ENCODE assay signal across 1 cellular context in the genomic region with DNA sequence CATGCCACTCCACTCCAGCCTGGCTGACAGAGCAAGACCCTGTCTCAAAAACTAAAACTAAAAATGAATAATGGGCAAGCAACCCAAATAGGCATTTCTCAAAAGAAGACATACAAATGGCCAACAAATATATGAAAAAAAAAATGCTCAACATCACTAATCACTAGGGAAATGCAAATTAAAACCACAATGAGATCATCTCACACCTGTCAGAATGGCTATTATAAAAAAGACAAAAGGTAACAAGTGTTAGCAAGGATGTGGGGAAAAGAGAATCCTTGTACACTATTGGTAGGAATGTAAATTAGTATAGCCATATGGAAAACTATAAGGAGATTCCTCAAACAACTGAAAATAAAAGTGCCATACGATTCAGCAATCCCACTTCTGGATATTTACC.
TF ChIP-seq lines count a peak whose summit lies in the region.

No MANE protein-coding gene starts in this region.

TF ChIP-seq in GM12878, 131 proteins besides CTCF, POLR2A, EP300 and RAD21:
- TF ChIP-seq IRF4 (IDR thresholded peaks at IDR 0.05; ENCODE audit: low read depth, low read length) (no peak), ZBED1 (IDR thresholded peaks at IDR 0.05; ENCODE audit: borderline replicate concordance) (no peak), MEF2B (IDR thresholded peaks at IDR 0.05; ENCODE audit: partially characterized antibody, poor library complexity, severe bottlenecking) (peak; percentile 64), NR2C1 (IDR thresholded peaks at IDR 0.05) (no peak), SP1 (IDR thresholded peaks at IDR 0.05; ENCODE audit: low read depth, low read length) (no peak), ATF7 (IDR thresholded peaks at IDR 0.05; ENCODE audit: low read depth) (peak; percentile 92), IKZF2 (IDR thresholded peaks at IDR 0.05) (peak in 1 of 2 experiments; percentile 26; a peak in 2 of 4 replicates), TBL1XR1 (IDR thresholded peaks at IDR 0.05; ENCODE audit: low read depth, low read length) (no peak), NRF1 (conservative IDR thresholded peaks at IDR 0.05; ENCODE audit: low read depth, low read length) (no peak), MTA2 (IDR thresholded peaks at IDR 0.05; ENCODE audit: low read depth) (peak; percentile 26; the same call in 1 of the 2 replicates), GATAD2B (conservative IDR thresholded peaks at IDR 0.05; ENCODE audit: low read depth) (no peak), MYB (IDR thresholded peaks at IDR 0.05; ENCODE audit: borderline replicate concordance, low read depth, low read length) (no peak), ZNF24 (IDR thresholded peaks at IDR 0.05) (no peak), RUNX3 (IDR thresholded peaks at IDR 0.05; ENCODE audit: low read length) (peak; percentile 29; the same call in 1 of the 2 replicates), IKZF1 (conservative IDR thresholded peaks at IDR 0.05) (peak; percentile 24; the same call in 1 of the 2 replicates)
- TF ChIP-seq, protein P1, sequence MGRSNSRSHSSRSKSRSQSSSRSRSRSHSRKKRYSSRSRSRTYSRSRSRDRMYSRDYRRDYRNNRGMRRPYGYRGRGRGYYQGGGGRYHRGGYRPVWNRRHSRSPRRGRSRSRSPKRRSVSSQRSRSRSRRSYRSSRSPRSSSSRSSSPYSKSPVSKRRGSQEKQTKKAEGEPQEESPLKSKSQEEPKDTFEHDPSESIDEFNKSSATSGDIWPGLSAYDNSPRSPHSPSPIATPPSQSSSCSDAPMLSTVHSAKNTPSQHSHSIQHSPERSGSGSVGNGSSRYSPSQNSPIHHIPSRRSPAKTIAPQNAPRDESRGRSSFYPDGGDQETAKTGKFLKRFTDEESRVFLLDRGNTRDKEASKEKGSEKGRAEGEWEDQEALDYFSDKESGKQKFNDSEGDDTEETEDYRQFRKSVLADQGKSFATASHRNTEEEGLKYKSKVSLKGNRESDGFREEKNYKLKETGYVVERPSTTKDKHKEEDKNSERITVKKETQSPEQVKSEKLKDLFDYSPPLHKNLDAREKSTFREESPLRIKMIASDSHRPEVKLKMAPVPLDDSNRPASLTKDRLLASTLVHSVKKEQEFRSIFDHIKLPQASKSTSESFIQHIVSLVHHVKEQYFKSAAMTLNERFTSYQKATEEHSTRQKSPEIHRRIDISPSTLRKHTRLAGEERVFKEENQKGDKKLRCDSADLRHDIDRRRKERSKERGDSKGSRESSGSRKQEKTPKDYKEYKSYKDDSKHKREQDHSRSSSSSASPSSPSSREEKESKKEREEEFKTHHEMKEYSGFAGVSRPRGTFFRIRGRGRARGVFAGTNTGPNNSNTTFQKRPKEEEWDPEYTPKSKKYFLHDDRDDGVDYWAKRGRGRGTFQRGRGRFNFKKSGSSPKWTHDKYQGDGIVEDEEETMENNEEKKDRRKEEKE (IDR thresholded peaks at IDR 0.05), result no peak
- TF ChIP-seq, protein P2, sequence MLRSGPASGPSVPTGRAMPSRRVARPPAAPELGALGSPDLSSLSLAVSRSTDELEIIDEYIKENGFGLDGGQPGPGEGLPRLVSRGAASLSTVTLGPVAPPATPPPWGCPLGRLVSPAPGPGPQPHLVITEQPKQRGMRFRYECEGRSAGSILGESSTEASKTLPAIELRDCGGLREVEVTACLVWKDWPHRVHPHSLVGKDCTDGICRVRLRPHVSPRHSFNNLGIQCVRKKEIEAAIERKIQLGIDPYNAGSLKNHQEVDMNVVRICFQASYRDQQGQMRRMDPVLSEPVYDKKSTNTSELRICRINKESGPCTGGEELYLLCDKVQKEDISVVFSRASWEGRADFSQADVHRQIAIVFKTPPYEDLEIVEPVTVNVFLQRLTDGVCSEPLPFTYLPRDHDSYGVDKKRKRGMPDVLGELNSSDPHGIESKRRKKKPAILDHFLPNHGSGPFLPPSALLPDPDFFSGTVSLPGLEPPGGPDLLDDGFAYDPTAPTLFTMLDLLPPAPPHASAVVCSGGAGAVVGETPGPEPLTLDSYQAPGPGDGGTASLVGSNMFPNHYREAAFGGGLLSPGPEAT (IDR thresholded peaks at IDR 0.05; ENCODE audit: low read depth), result no peak
- TF ChIP-seq, protein P3, sequence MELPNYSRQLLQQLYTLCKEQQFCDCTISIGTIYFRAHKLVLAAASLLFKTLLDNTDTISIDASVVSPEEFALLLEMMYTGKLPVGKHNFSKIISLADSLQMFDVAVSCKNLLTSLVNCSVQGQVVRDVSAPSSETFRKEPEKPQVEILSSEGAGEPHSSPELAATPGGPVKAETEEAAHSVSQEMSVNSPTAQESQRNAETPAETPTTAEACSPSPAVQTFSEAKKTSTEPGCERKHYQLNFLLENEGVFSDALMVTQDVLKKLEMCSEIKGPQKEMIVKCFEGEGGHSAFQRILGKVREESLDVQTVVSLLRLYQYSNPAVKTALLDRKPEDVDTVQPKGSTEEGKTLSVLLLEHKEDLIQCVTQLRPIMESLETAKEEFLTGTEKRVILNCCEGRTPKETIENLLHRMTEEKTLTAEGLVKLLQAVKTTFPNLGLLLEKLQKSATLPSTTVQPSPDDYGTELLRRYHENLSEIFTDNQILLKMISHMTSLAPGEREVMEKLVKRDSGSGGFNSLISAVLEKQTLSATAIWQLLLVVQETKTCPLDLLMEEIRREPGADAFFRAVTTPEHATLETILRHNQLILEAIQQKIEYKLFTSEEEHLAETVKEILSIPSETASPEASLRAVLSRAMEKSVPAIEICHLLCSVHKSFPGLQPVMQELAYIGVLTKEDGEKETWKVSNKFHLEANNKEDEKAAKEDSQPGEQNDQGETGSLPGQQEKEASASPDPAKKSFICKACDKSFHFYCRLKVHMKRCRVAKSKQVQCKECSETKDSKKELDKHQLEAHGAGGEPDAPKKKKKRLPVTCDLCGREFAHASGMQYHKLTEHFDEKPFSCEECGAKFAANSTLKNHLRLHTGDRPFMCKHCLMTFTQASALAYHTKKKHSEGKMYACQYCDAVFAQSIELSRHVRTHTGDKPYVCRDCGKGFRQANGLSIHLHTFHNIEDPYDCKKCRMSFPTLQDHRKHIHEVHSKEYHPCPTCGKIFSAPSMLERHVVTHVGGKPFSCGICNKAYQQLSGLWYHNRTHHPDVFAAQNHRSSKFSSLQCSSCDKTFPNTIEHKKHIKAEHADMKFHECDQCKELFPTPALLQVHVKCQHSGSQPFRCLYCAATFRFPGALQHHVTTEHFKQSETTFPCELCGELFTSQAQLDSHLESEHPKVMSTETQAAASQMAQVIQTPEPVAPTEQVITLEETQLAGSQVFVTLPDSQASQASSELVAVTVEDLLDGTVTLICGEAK (IDR thresholded peaks at IDR 0.05; ENCODE audit: borderline replicate concordance), result no peak
- TF ChIP-seq, protein P4, sequence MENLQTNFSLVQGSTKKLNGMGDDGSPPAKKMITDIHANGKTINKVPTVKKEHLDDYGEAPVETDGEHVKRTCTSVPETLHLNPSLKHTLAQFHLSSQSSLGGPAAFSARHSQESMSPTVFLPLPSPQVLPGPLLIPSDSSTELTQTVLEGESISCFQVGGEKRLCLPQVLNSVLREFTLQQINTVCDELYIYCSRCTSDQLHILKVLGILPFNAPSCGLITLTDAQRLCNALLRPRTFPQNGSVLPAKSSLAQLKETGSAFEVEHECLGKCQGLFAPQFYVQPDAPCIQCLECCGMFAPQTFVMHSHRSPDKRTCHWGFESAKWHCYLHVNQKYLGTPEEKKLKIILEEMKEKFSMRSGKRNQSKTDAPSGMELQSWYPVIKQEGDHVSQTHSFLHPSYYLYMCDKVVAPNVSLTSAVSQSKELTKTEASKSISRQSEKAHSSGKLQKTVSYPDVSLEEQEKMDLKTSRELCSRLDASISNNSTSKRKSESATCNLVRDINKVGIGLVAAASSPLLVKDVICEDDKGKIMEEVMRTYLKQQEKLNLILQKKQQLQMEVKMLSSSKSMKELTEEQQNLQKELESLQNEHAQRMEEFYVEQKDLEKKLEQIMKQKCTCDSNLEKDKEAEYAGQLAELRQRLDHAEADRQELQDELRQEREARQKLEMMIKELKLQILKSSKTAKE (IDR thresholded peaks at IDR 0.05; ENCODE audit: low read depth, poor library complexity, severe bottlenecking), result no peak
